Comparison of ENCODE assay signal across 8 cellular contexts in genomic region chr2:128736689-128737545, GRCh38.
DNase-seq lines count a peak whose midpoint lies in the region; ATAC-seq and TF ChIP-seq lines count a peak whose summit lies in the region.

No MANE protein-coding gene starts in this region.

- in situ Hi-C loops in SK-MEL-5 (cut with HindIII; ENCODE audit: low pct_unique_long_range_greater_than_20kb, low sequenced_read_pairs) = no loop called here

- H3K27ac ChIP-seq in adrenal gland = no peak overlapping the region
- peak overlapping the region; percentile 29 for H3K27ac ChIP-seq in left ventricle myocardium inferior (replicated peaks)
- no peak overlapping the region for H3K27ac ChIP-seq in psoas muscle

- TF ChIP-seq CTCF in adrenal gland (IDR thresholded peaks at IDR 0.05) (peak; percentile 92 to 99 (median 96)), left ventricle myocardium inferior (IDR thresholded peaks at IDR 0.05; ENCODE audit: borderline replicate concordance) (peak; percentile 99), psoas muscle (IDR thresholded peaks at IDR 0.05) (peak; percentile 99)

- ATAC-seq in GM18907 (IDR thresholded peaks at IDR 0.05; ENCODE audit: unreplicated experiment) (peak; percentile 49), psoas muscle (peak; percentile 80 to 91 (median 84)), GM19397 (IDR thresholded peaks at IDR 0.05; ENCODE audit: unreplicated experiment) (no peak)

- WGBS in adrenal gland, 4 donors = 31 to 75% (median 35%) methylated on average over 19 to 71 of the region's 71 CpGs
- 28 to 32% (median 29%) methylated on average over 54 to 71 of the region's 71 CpGs for WGBS in psoas muscle, 3 donors

- no peaks in the 10 kb centered on the region for H3K9me3 ChIP-seq in adrenal gland (replicated peaks in 1 of 3)
- no peaks in the 10 kb centered on the region for H3K9me3 ChIP-seq in left ventricle myocardium inferior (replicated peaks)
- H3K9me3 ChIP-seq in psoas muscle = no peaks in the 10 kb centered on the region

- peak; percentile 30 to 49 for DNase-seq in AML-193 (lab: John Stamatoyannopoulos, UW)
- peak; percentile 31 for DNase-seq in HT1080 (ENCODE audit: low read depth)
- peak; percentile 55 for DNase-seq in SK-MEL-5 (ENCODE audit: low read depth, low spot score)
- peak; percentile 70 to 90 (median 84) for DNase-seq in adrenal gland
- peak; percentile 80 for DNase-seq in left ventricle myocardium inferior
- peak; percentile 80 to 90 for DNase-seq in psoas muscle

- H3K4me1 ChIP-seq in adrenal gland (replicated peaks in 1 of 2) (peaks cover 9 to 28% of the 10 kb centered on the region in 2 donors), left ventricle myocardium inferior (peaks cover 31% of the 10 kb centered on the region), psoas muscle (peaks cover 7% of the 10 kb centered on the region)

- H3K4me3 ChIP-seq in adrenal gland = peak overlapping the region in 1 of 4 donors; percentile 37
- H3K4me3 ChIP-seq in left ventricle myocardium inferior = peak overlapping the region; percentile 52
- peak overlapping the region; percentile 62 for H3K4me3 ChIP-seq in psoas muscle

- intact Hi-C loops in adrenal gland (cut with DNase I) = loop anchor here (10.0 kb wide), 2 partner anchors 422 to 562 kb away; partner anchors contain the start of gene HS6ST1 (in 1 of the 2)
- intact Hi-C loops in left ventricle myocardium inferior (cut with micrococcal nuclease) = no loop called here
- intact Hi-C loops in psoas muscle (cut with DNase I) = loop anchor here (1.0 to 10.0 kb wide), 4 partner anchors 495 to 1118 kb away; no protein-coding TSS in a partner anchor

- H3K27me3 ChIP-seq in adrenal gland (no peaks in the 10 kb centered on the region), left ventricle myocardium inferior (ENCODE audit: low read depth) (peaks cover 4% of the 10 kb centered on the region), psoas muscle (ENCODE audit: insufficient read depth in 3 of 3, low read length in 2 of 3) (no peaks in the 10 kb centered on the region)

- no peak for TF ChIP-seq POLR2A in adrenal gland (IDR thresholded peaks at IDR 0.05)

- H3K36me3 ChIP-seq in adrenal gland (replicated peaks in 1 of 2) = no peaks in the 10 kb centered on the region
- no peaks in the 10 kb centered on the region for H3K36me3 ChIP-seq in left ventricle myocardium inferior
- H3K36me3 ChIP-seq in psoas muscle (ENCODE audit: insufficient read depth in 1 of 2, low read depth in 1 of 2) = no peaks in the 10 kb centered on the region

Comparison
In these comparisons a context has a peak if more than half of its experiments do, and no peak if none do; other contexts are left out.
1. DNase-seq: peak in every context shown above with its lines; median percentile 85 in psoas muscle; 84 in adrenal gland; 80 in left ventricle myocardium inferior; 55 in SK-MEL-5; 40 in AML-193; 31 in HT1080.